Comparison of ENCODE assay signal across 27 cellular contexts in the genomic region with DNA sequence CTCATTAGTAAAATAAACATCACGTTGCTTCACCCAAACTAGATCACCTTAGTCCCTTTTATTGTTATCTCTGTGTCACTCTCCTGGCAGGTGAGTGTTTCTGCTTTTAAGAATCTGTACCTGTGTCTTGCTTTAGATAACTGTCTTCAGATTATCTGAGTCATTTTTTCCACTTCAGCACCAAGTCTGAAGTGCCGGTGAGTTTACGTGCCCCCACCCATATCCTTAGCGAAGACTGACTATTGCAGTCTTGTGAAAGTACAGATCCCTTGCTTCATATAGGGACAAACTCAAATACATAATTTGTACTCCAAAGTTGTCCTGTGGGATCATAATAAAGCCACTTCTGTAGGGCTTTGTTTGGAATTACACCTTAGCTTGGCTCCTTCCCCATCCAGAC. TPM values are rescaled to one million over a fixed set of nuclear protein-coding genes. Genes with fewer than 3 reads are reported as not detected.
"Had no signal": no experiment of that assay in that cellular context is flagged by ENCODE, and none has a peak within 500 bp of the region (broad histone marks: within the 10 kb centered on the region; RNA-seq: fewer than 3 reads in every experiment).

No MANE protein-coding gene starts in this region.

- H3K9me3 ChIP-seq: ascending aorta, breast epithelium, esophagus muscularis mucosa, gastrocnemius medialis had no signal

- DNase-seq: activated CD4-positive, alpha-beta memory T cell treated with anti-CD3 and anti-CD28 coated beads, Interleukin-2, amount 10 ng/mL, durations not matched to agents 7 days and 5 days; activated CD4-positive, alpha-beta T cell treated with anti-CD3 and anti-CD28 coated beads for 36 hours; activated CD4-positive, alpha-beta T cell treated with anti-CD3 and anti-CD28 coated beads, Interleukin-2, amount 10 ng/mL, durations not matched to agents 24 days and 14 days; activated CD4-positive, CD25-positive, alpha-beta regulatory T cell; activated CD4-positive, CD25-positive, alpha-beta regulatory T cell treated with anti-CD3 and anti-CD28 coated beads, Interleukin-2, amount 50 U/mL, for 72 hours; activated CD8-positive, alpha-beta memory T cell treated with anti-CD3 and anti-CD28 coated beads, Interleukin-2, amount 50 U/mL, for 48 hours; activated gamma-delta T cell; activated naive CD4-positive, alpha-beta T cell; activated naive CD4-positive, alpha-beta T cell treated with anti-CD3 and anti-CD28 coated beads, Interleukin-2, amount 10 ng/mL, durations not matched to agents 7 days and 5 days; activated naive CD8-positive, alpha-beta T cell treated with anti-CD3 and anti-CD28 coated beads, Interleukin-2, amount 10 ng/mL, durations not matched to agents 7 days and 5 days; activated T-cell treated with anti-CD3 and anti-CD28 coated beads for 4 hours; activated T-cell treated with anti-CD3 and anti-CD28 coated beads, Interleukin-2, amount 50 U/mL, for 24 hours; activated T-cell treated with anti-CD3 and anti-CD28 coated beads, Interleukin-2, amount 50 U/mL, for 72 hours; dorsolateral prefrontal cortex; effector memory CD4-positive, alpha-beta T cell; endodermal cell; erythroblast; foreskin keratinocyte; gastrocnemius medialis; glutamatergic neuron; T-helper 2 cell had no signal

- H3K27me3 ChIP-seq: ascending aorta, breast epithelium, dorsolateral prefrontal cortex, esophagus muscularis mucosa, foreskin keratinocyte, gastrocnemius medialis had no signal

- H3K27ac ChIP-seq: ascending aorta, breast epithelium, coronary artery, dorsolateral prefrontal cortex, esophagus muscularis mucosa, foreskin keratinocyte, gastrocnemius medialis had no signal

- H3K4me3 ChIP-seq: ascending aorta, breast epithelium, coronary artery, dorsolateral prefrontal cortex, esophagus muscularis mucosa, gastrocnemius medialis had no signal

- H3K36me3 ChIP-seq: ascending aorta, breast epithelium, esophagus muscularis mucosa, gastrocnemius medialis had no signal

- H3K4me1 ChIP-seq: ascending aorta, breast epithelium, foreskin keratinocyte had no signal

- ATAC-seq: activated CD4-positive, alpha-beta T cell treated with anti-CD3 and anti-CD28 coated beads for 36 hours; activated naive CD4-positive, alpha-beta T cell treated with anti-CD3 and anti-CD28 coated beads, Interleukin-2, amount 50 U/mL, for 72 hours; activated T-cell treated with anti-CD3 and anti-CD28 coated beads, Interleukin-2, amount 50 U/mL, for 72 hours; foreskin keratinocyte; gastrocnemius medialis had no signal

RNA-seq across cellular contexts. Expression of a gene that starts 41.1 kb away (rescaled TPM):
- total RNA-seq: activated CD4-positive, alpha-beta memory T cell treated with anti-CD3 and anti-CD28 coated beads, Interleukin-2, amount 10 ng/mL, durations not matched to agents 7 days and 5 days; activated CD4-positive, alpha-beta T cell treated with anti-CD3 and anti-CD28 coated beads, Interleukin-2, amount 10 ng/mL, durations not matched to agents 24 days and 14 days; gastrocnemius medialis; T-helper 1 cell treated with Interleukin-12 subunit alpha and Interleukin-12 subunit beta and Interleukin-4 antibody, amounts not matched to agents 30 ng/mL and 1 ng/mL, for 36 hours had no signal
